8 cellular contexts compared by ENCODE assay signal in genomic region chr19:13849991-13850909, GRCh38. TPM values are rescaled to one million over a fixed set of nuclear protein-coding genes. Genes with fewer than 3 reads are reported as not detected.
DNase-seq lines count a peak whose midpoint lies in the region; ATAC-seq, FAIRE-seq and TF ChIP-seq lines count a peak whose summit lies in the region.

No MANE protein-coding gene starts in this region.

- peak overlapping the region; percentile 77 for H3K4me3 Mint-ChIP-seq in activated naive CD8-positive, alpha-beta T cell
- peak overlapping the region; percentile 40 for H3K4me3 Mint-ChIP-seq in nephron progenitor cell

- WGBS in A549 (ENCODE audit: missing lambda C conversion rate): 43% methylated on average over 21 of the region's 66 CpGs
- 38 to 90% methylated on average over 6 of the region's 66 CpGs for WGBS in gastroesophageal sphincter (ENCODE audit: low coverage in 1 of 2), 2 donors

- H3K27ac ChIP-seq in A549 (peak overlapping the region; percentile 100), Peyer's patch (peak overlapping the region; percentile 90 to 99 (median 94)), gastroesophageal sphincter (peak overlapping the region; percentile 97 to 100 (median 100)), upper lobe of right lung (peak overlapping the region; percentile 100)

- FAIRE-seq in A549 (lab: Jason Lieb, UNC) (no peak), H54 (lab: Jason Lieb, UNC) (no peak)

- peak overlapping the region; percentile 93 for H3K4me2 ChIP-seq in A549

- peak in 1 of 2 experiments; percentile 48; a peak in 1 of 5 replicates for TF ChIP-seq EP300 in A549 (IDR thresholded peaks at IDR 0.05)
- no peak for TF ChIP-seq EP300 in gastroesophageal sphincter (IDR thresholded peaks at IDR 0.05)

- no peaks in the 10 kb centered on the region for H3K9me3 Mint-ChIP-seq in activated naive CD8-positive, alpha-beta T cell (ENCODE audit: low read depth)
- H3K9me3 Mint-ChIP-seq in nephron progenitor cell: no peaks in the 10 kb centered on the region

- ATAC-seq in A549 (0 out of 6 replicates have a peak, but pooled peaks of 1 of the 2 experiments have one; percentile 8), gastroesophageal sphincter (peak; percentile 59), upper lobe of right lung (peak; percentile 60), GM18511 (IDR thresholded peaks at IDR 0.05; ENCODE audit: unreplicated experiment) (no peak)

- H3K4me3 ChIP-seq in A549 (peak overlapping the region; percentile 30; the same call in 2 of the 3 replicates), Peyer's patch (peak overlapping the region; percentile 11 to 58 (median 47)), gastroesophageal sphincter (peak overlapping the region; percentile 4 to 50), upper lobe of right lung (peak overlapping the region; percentile 42)

- no peaks in the 10 kb centered on the region for H3K27me3 ChIP-seq in Peyer's patch
- no peaks in the 10 kb centered on the region for H3K27me3 ChIP-seq in gastroesophageal sphincter
- H3K27me3 ChIP-seq in upper lobe of right lung: no peaks in the 10 kb centered on the region

- H3K4me1 Mint-ChIP-seq in activated naive CD8-positive, alpha-beta T cell (ENCODE audit: low read depth): peaks cover 44% of the 10 kb centered on the region
- H3K4me1 Mint-ChIP-seq in nephron progenitor cell: peaks cover 40% of the 10 kb centered on the region

- no peaks in the 10 kb centered on the region for H3K9me3 ChIP-seq in A549
- H3K9me3 ChIP-seq in Peyer's patch: no peaks in the 10 kb centered on the region
- H3K9me3 ChIP-seq in gastroesophageal sphincter: no peaks in the 10 kb centered on the region
- H3K9me3 ChIP-seq in upper lobe of right lung: no peaks in the 10 kb centered on the region

- H3K4me1 ChIP-seq in A549 (peaks cover 77% of the 10 kb centered on the region), Peyer's patch (peaks cover 5 to 58% (median 25%) of the 10 kb centered on the region in 4 donors), gastroesophageal sphincter (peaks cover 0 to 82% (median 31%) of the 10 kb centered on the region in 3 donors), upper lobe of right lung (peaks cover 52% of the 10 kb centered on the region)

- intact Hi-C loops in upper lobe of right lung (cut with DNase I): no loop called here

- no peaks in the 10 kb centered on the region for H3K36me3 Mint-ChIP-seq in activated naive CD8-positive, alpha-beta T cell
- no peaks in the 10 kb centered on the region for H3K36me3 Mint-ChIP-seq in nephron progenitor cell (ENCODE audit: low read depth)

- no peaks in the 10 kb centered on the region for H3K36me3 ChIP-seq in Peyer's patch
- H3K36me3 ChIP-seq in gastroesophageal sphincter: no peaks in the 10 kb centered on the region
- no peaks in the 10 kb centered on the region for H3K36me3 ChIP-seq in upper lobe of right lung

- POLR2A ChIA-PET in A549 (lab: Yijun Ruan, JAX): interaction anchor here (0.7 to 2.1 kb wide), 6 partner anchors 10 to 686 kb away, joined by 3 to 10 read pairs (median 4); partner anchors contain the start of gene ZSWIM4

- CTCF ChIA-PET in A549 (lab: Yijun Ruan, JAX): interaction anchor here (1.3 to 20.6 kb wide), 4 partner anchors 11 to 101 kb away, joined by 3 to 271 read pairs (median 60); no protein-coding TSS in a partner anchor

- DNase-seq in A549 (ENCODE audit: low read depth in 1 of 2, low spot score in 1 of 2) (peak in 1 of 2 experiments; percentile 83), H54 (ENCODE audit: insufficient read length, low spot score) (peak; percentile 40), Peyer's patch (peak in 2 of 3 donors; percentile 88 to 90), nephron progenitor cell (peak; percentile 79), upper lobe of right lung (peak; percentile 93)

- no peak for TF ChIP-seq RAD21 in A549 (conservative IDR thresholded peaks at IDR 0.05 in 1 of 2, IDR thresholded peaks at IDR 0.05 in 1 of 2)

- H3K27me3 Mint-ChIP-seq in activated naive CD8-positive, alpha-beta T cell: no peaks in the 10 kb centered on the region
- no peaks in the 10 kb centered on the region for H3K27me3 Mint-ChIP-seq in nephron progenitor cell (ENCODE audit: low read depth, poor library complexity)

- no peak for TF ChIP-seq POLR2A in A549 (IDR thresholded peaks at IDR 0.05; ENCODE audit: low read length)
- no peak; the same call in 1 of the 2 replicates for TF ChIP-seq POLR2A in H54 (IDR thresholded peaks at IDR 0.05; ENCODE audit: low read depth, low read length)
- peak in 1 of 2 donors; percentile 67 for TF ChIP-seq POLR2A in Peyer's patch (IDR thresholded peaks at IDR 0.05)
- peak; percentile 32 to 53 for TF ChIP-seq POLR2A in gastroesophageal sphincter (IDR thresholded peaks at IDR 0.05)

- TF ChIP-seq CTCF in A549 (IDR thresholded peaks at IDR 0.05) (no peak), Peyer's patch (IDR thresholded peaks at IDR 0.05) (no peak), gastroesophageal sphincter (IDR thresholded peaks at IDR 0.05) (no peak), nephron progenitor cell (IDR thresholded peaks at IDR 0.05) (no peak), upper lobe of right lung (IDR thresholded peaks at IDR 0.05) (no peak)

- peak overlapping the region; percentile 82 for H3K27ac Mint-ChIP-seq in activated naive CD8-positive, alpha-beta T cell
- H3K27ac Mint-ChIP-seq in nephron progenitor cell: peak overlapping the region; percentile 66

TF ChIP-seq in A549, 52 proteins besides CTCF, POLR2A, EP300 and RAD21 (continues in another document):
- peak; percentile 73; the same call in 1 of the 2 replicates for TF ChIP-seq TFCP2L1 (CRISPR knock-in tag; IDR thresholded peaks at IDR 0.05)
- peak; percentile 78 for TF ChIP-seq FOSL2 (IDR thresholded peaks at IDR 0.05)
- peak; percentile 97 for TF ChIP-seq FOSL2 (CRISPR knock-in tag; IDR thresholded peaks at IDR 0.05)
- TF ChIP-seq FOXS1 (CRISPR knock-in tag; IDR thresholded peaks at IDR 0.05): peak; percentile 94
- no peak for TF ChIP-seq CBX2 (IDR thresholded peaks at IDR 0.05; ENCODE audit: borderline replicate concordance, low read depth)
- TF ChIP-seq ATOH8 (CRISPR knock-in tag; IDR thresholded peaks at IDR 0.05; ENCODE audit: low read depth): peak; percentile 98
- TF ChIP-seq RFX5 (IDR thresholded peaks at IDR 0.05): no peak
- no peak for TF ChIP-seq NFE2L2 (conservative IDR thresholded peaks at IDR 0.05; ENCODE audit: low read length)
- TF ChIP-seq JUN (IDR thresholded peaks at IDR 0.05): 0 out of 5 replicates have a peak, but pooled peaks of 1 of the 2 experiments have one; percentile 39
- TF ChIP-seq TP53 (CRISPR knock-in tag; IDR thresholded peaks at IDR 0.05): peak; percentile 85; the same call in 1 of the 2 replicates
- no peak for TF ChIP-seq CHD2 (IDR thresholded peaks at IDR 0.05; ENCODE audit: low read length, partially characterized antibody)
- peak; percentile 98 for TF ChIP-seq HOXB13 (CRISPR knock-in tag; IDR thresholded peaks at IDR 0.05; ENCODE audit: low read depth)
- TF ChIP-seq POLR2AphosphoS2 (conservative IDR thresholded peaks at IDR 0.05; ENCODE audit: low read length): no peak
- peak; percentile 95 for TF ChIP-seq HEYL (CRISPR knock-in tag; IDR thresholded peaks at IDR 0.05)
- TF ChIP-seq ZSCAN20 (CRISPR knock-in tag; IDR thresholded peaks at IDR 0.05): peak; percentile 89; the same call in 1 of the 2 replicates
- TF ChIP-seq JUNB (IDR thresholded peaks at IDR 0.05): peak; percentile 46; the same call in 1 of the 2 replicates
- TF ChIP-seq HOXA7 (CRISPR knock-in tag; IDR thresholded peaks at IDR 0.05): peak; percentile 96

RNA-seq across cellular contexts. Expression of gene NANOS3, which starts 26.7 kb away (rescaled TPM):
- 0.31 and 0.53 TPM in 2 replicates for polyA plus RNA-seq in A549 (2011; rRNA removed)
- 0.79 and 1.8 TPM in 2 replicates for polyA plus RNA-seq in A549 (2012; cell fraction: cytosol; rRNA removed)
- polyA plus RNA-seq in A549 (2012; cell fraction: nucleus; rRNA removed): 2.4 and 2.7 TPM in 2 replicates
- polyA plus RNA-seq in A549 (2017; fragmentation: RNase III; extraction: RNeasy Plus Mini Kit Qiagen cat#74134 plus additional on column Dnase treatment): 0.78 to 1.2 TPM (median 1.1 TPM) in 3 replicates
- not detected in 2 replicates for polyA minus RNA-seq in A549 (2011; rRNA and poly(A)+ RNA removed)
- not detected for total RNA-seq in Peyer's patch
- 1 to 10 TPM in 2 of 4 donors, not detected in 2; 1.1 to 5.0 TPM for total RNA-seq in gastroesophageal sphincter
- total RNA-seq in upper lobe of right lung: not detected

RNA-seq across cellular contexts. Expression of gene ZSWIM4, which starts 55.0 kb away (rescaled TPM):
- 1.6 and 1.7 TPM in 2 replicates for polyA plus RNA-seq in A549 (2011; rRNA removed)
- 3.0 and 4.5 TPM in 2 replicates for polyA plus RNA-seq in A549 (2012; cell fraction: cytosol; rRNA removed)
- polyA plus RNA-seq in A549 (2012; cell fraction: nucleus; rRNA removed): 6.2 and 8.3 TPM in 2 replicates
- polyA plus RNA-seq in A549 (2017; fragmentation: RNase III; extraction: RNeasy Plus Mini Kit Qiagen cat#74134 plus additional on column Dnase treatment): 3.4 to 3.9 TPM (median 3.7 TPM) in 3 replicates
- 2.6 and 3.2 TPM in 2 replicates for polyA minus RNA-seq in A549 (2011; rRNA and poly(A)+ RNA removed)
- total RNA-seq in Peyer's patch: 1 to 10 TPM; 1.6 to 9.1 (median 5.8) TPM
- 1 to 10 TPM; 3.9 to 9.2 (median 4.2) TPM for total RNA-seq in gastroesophageal sphincter
- 10.6 TPM for total RNA-seq in upper lobe of right lung

RNA-seq across cellular contexts. Expression of gene BRME1, which starts 55.7 kb away (rescaled TPM):
- polyA plus RNA-seq in A549 (2011; rRNA removed) (0.09 and 0.12 TPM in 2 replicates), A549 (2017; fragmentation: RNase III; extraction: RNeasy Plus Mini Kit Qiagen cat#74134 plus additional on column Dnase treatment) (1.1 to 2.3 TPM (median 1.2 TPM) in 3 replicates)
- 0.21 and 0.31 TPM in 2 replicates for polyA plus RNA-seq in A549 (2012; cell fraction: cytosol; rRNA removed)
- 0.92 and 1.1 TPM in 2 replicates for polyA plus RNA-seq in A549 (2012; cell fraction: nucleus; rRNA removed)
- 0.29 TPM in 2 replicates for polyA minus RNA-seq in A549 (2011; rRNA and poly(A)+ RNA removed)
- total RNA-seq in Peyer's patch (10 to 100 TPM in 3 of 4 donors, 1 to 10 TPM in 1; 7.4 to 73.1 (median 41.2) TPM), gastroesophageal sphincter (1 to 10 TPM in 3 of 4 donors, not detected in 1; 1.9 to 2.4 (median 2.2) TPM), upper lobe of right lung (2.0 TPM)

RNA-seq across cellular contexts. Expression of gene CC2D1A, which starts 55.8 kb away (rescaled TPM):
- polyA plus RNA-seq in A549 (2011; rRNA removed) (4.7 and 4.8 TPM in 2 replicates), A549 (2017; fragmentation: RNase III; extraction: RNeasy Plus Mini Kit Qiagen cat#74134 plus additional on column Dnase treatment) (13.9 to 15.3 TPM (median 14.0 TPM) in 3 replicates)
- 10.0 and 12.1 TPM in 2 replicates for polyA plus RNA-seq in A549 (2012; cell fraction: cytosol; rRNA removed)
- polyA plus RNA-seq in A549 (2012; cell fraction: nucleus; rRNA removed): 28.8 and 38.8 TPM in 2 replicates
- polyA minus RNA-seq in A549 (2011; rRNA and poly(A)+ RNA removed): 7.6 and 9.0 TPM in 2 replicates
- total RNA-seq in Peyer's patch (100 to 1,000 TPM in 3 of 4 donors, 10 to 100 TPM in 1; 97.4 to 235 (median 184) TPM), gastroesophageal sphincter (10 to 100 TPM; 15.6 to 36.8 (median 22.4) TPM), upper lobe of right lung (28.9 TPM)

Comparison
In these comparisons a context has a peak if more than half of its experiments do, and no peak if none do; other contexts are left out.
1. POLR2A ChIP-seq: peak in gastroesophageal sphincter (2 of 2); none in A549 (single experiment) and H54 (single experiment).
2. Peak in every context shown above with its lines, with median percentiles within 50 percentile points of each other: H3K27ac ChIP-seq and H3K4me3 ChIP-seq.